8 cellular contexts compared by ENCODE assay signal in the genomic region with DNA sequence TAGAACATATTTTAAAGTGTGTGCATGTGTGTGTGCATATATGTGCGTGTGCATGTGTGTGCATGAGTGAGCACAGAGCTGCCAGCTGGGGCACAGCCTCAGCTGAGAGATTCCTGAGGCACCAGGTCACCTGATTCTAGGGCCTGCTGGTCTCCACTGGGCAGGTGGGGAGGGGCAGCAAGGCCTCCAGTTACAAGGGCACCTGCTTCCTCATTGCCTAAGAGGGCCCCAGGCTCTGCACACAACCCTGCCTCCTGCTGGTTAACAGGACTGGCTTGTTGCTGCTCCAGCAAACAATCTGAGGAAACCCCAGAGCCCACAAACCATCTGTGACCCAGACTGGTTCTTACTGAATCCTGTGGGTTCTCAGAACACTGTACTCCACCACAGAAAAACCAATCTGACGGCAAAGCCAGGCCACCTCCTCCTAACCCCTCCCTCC. TPM values are rescaled to one million over a fixed set of nuclear protein-coding genes. Genes with fewer than 3 reads are reported as not detected.
A peak's percentile ranks its signal among the peaks of the same experiment; 100 is the strongest.
DNase-seq lines count a peak whose midpoint lies in the region; ATAC-seq and TF ChIP-seq lines count a peak whose summit lies in the region.

No MANE protein-coding gene starts in this region.

- H2AFZ ChIP-seq in OCI-LY7 (ENCODE audit: low read length) = no peak overlapping the region; the same call in 1 of the 2 replicates

- H3K79me2 ChIP-seq in OCI-LY7 (ENCODE audit: insufficient read depth, low read depth, low read length) = no peaks in the 10 kb centered on the region

- peak overlapping the region; percentile 25 for H3K27ac ChIP-seq in OCI-LY7 (ENCODE audit: low read depth, low read length, poor library complexity, severe bottlenecking)
- no peak overlapping the region for H3K27ac ChIP-seq in right cardiac atrium (ENCODE audit: low read length)

- H3K36me3 ChIP-seq in GM06990 (ENCODE audit: control insufficient read depth, insufficient read depth, low read length) (no peaks in the 10 kb centered on the region; the same call in 1 of the 2 replicates), OCI-LY7 (ENCODE audit: insufficient read depth, low read length) (no peaks in the 10 kb centered on the region)

- CTCF ChIA-PET in OCI-LY7 (lab: Charles Lee; ENCODE audit: unreplicated experiment) = interaction anchor here (0.6 to 1.7 kb wide), 4 partner anchors 9 to 92 kb away, joined by 3 to 6 read pairs (median 6); no protein-coding TSS in a partner anchor

- H3K4me2 ChIP-seq in OCI-LY7 (ENCODE audit: low read length) = peak overlapping the region; percentile 45

- no peaks in the 10 kb centered on the region for H3K9me2 ChIP-seq in OCI-LY7 (ENCODE audit: insufficient read depth, low read length)

- TF ChIP-seq CTCF in GM06990 (IDR thresholded peaks at IDR 0.05; ENCODE audit: insufficient read depth, low read length, poor library complexity, severe bottlenecking) (peak; percentile 77), OCI-LY7 (conservative IDR thresholded peaks at IDR 0.05; ENCODE audit: low read length) (peak; percentile 79)

- H4K20me1 ChIP-seq in OCI-LY7 (ENCODE audit: insufficient read depth, low read length) = no peaks in the 10 kb centered on the region

- DNase-seq in GM06990 (ENCODE audit: extremely low read depth, insufficient read length) = peak; percentile 74
- DNase-seq in H4 (ENCODE audit: low spot score) = peak; percentile 53
- peak; percentile 89 for DNase-seq in Kasumi-1 (lab: John Stamatoyannopoulos, UW)
- DNase-seq in OCI-LY7 (ENCODE audit: low spot score) = peak; percentile 81
- DNase-seq in activated T-helper 1 cell treated with Interleukin-2 at 50 U/mL for 16 hours (ENCODE audit: low read depth) = peak; percentile 34
- DNase-seq in right cardiac atrium = peak in 1 of 3 donors; percentile 49
- peak; percentile 35 for DNase-seq in stimulated activated CD8-positive, alpha-beta memory T cell treated with anti-CD3 and anti-CD28 coated beads, Interleukin-12 subunit alpha, Interleukin-12 subunit beta, amount 100 ng/mL, for 4 hours (ENCODE audit: low read depth)
- no peak for DNase-seq in epidermal melanocyte (ENCODE audit: insufficient read length, low spot score)

- POLR2A ChIA-PET in OCI-LY7 (lab: Charles Lee) = interaction anchor here (0.5 to 2.3 kb wide), 11 partner anchors 9 to 263 kb away, joined by 3 to 15 read pairs (median 5); a partner anchor contains a TSS

- BruUV-seq in OCI-LY7 (replicated peaks; lab: Mats Ljungman, UMichigan) = no TSS peak

- intact Hi-C loops in OCI-LY7 (cut with micrococcal nuclease; ENCODE audit: unreplicated experiment) (loop anchor here (1.0 kb wide), 1 partner anchor 36 kb away; no protein-coding TSS in a partner anchor), right cardiac atrium (cut with DNase I) (no loop called here)

- no peaks in the 10 kb centered on the region for H3K27me3 ChIP-seq in GM06990 (replicated peaks; ENCODE audit: control insufficient read depth, insufficient read depth, low read length)
- no peaks in the 10 kb centered on the region for H3K27me3 ChIP-seq in right cardiac atrium (ENCODE audit: control insufficient read depth, insufficient read depth)

- no peak overlapping the region for H3K4me3 ChIP-seq in GM06990 (replicated peaks; ENCODE audit: low read depth, low read length)
- H3K4me3 ChIP-seq in OCI-LY7 (ENCODE audit: low read depth, low read length, poor library complexity, severe bottlenecking) = no peak overlapping the region
- H3K4me3 ChIP-seq in right cardiac atrium (ENCODE audit: low read length) = no peak overlapping the region

- H3K9me3 ChIP-seq in OCI-LY7 (ENCODE audit: low read length) (no peaks in the 10 kb centered on the region), right cardiac atrium (ENCODE audit: control insufficient read depth, low read length) (no peaks in the 10 kb centered on the region)

- 78% methylated on average over 2 of the region's 2 CpGs for WGBS in right cardiac atrium

- peak; percentile 32 to 53 for ATAC-seq in right cardiac atrium

- H3K4me1 ChIP-seq in OCI-LY7 (ENCODE audit: insufficient read depth, low read length, poor library complexity, severe bottlenecking) (peaks cover 49% of the 10 kb centered on the region), right cardiac atrium (ENCODE audit: control insufficient read depth, insufficient read depth, low read length) (peaks cover 3% of the 10 kb centered on the region)

RNA-seq across cellular contexts. Expression of a gene that starts 22.9 kb away (rescaled TPM):
- total RNA-seq in H4 (2014; rRNA removed; shearing (Covaris generic)) = 17.9 and 19.0 TPM in 2 replicates
- 117 and 123 TPM in 2 replicates for total RNA-seq in OCI-LY7 (2014; rRNA removed; shearing (Covaris generic))
- total RNA-seq in OCI-LY7 (2022) = 243 and 265 TPM in 2 replicates
- 10 to 100 TPM; 13.8 to 23.6 (median 15.9) TPM for total RNA-seq in right cardiac atrium
- 12.0 TPM for polyA plus RNA-seq in right cardiac atrium

RNA-seq across cellular contexts. Expression of a gene that starts 36.6 kb away (rescaled TPM):
- total RNA-seq in H4 (2014; rRNA removed; shearing (Covaris generic)) = 28.8 and 35.0 TPM in 2 replicates
- total RNA-seq in OCI-LY7 (2014; rRNA removed; shearing (Covaris generic)) = 6.2 and 6.5 TPM in 2 replicates
- total RNA-seq in OCI-LY7 (2022) (12.9 and 17.6 TPM in 2 replicates), right cardiac atrium (100 to 1,000 TPM in 3 of 4 donors, 10 to 100 TPM in 1; 92.2 to 154 (median 126) TPM)
- 57.2 TPM for polyA plus RNA-seq in right cardiac atrium

RNA-seq across cellular contexts. Expression of a gene that starts 57.5 kb away (rescaled TPM):
- 3.2 and 3.4 TPM in 2 replicates for total RNA-seq in H4 (2014; rRNA removed; shearing (Covaris generic))
- 2.2 and 2.4 TPM in 2 replicates for total RNA-seq in OCI-LY7 (2014; rRNA removed; shearing (Covaris generic))
- total RNA-seq in OCI-LY7 (2022) = 4.8 and 7.0 TPM in 2 replicates
- 10 to 100 TPM; 17.9 to 22.8 (median 21.0) TPM for total RNA-seq in right cardiac atrium
- polyA plus RNA-seq in right cardiac atrium = 6.7 TPM
